8 cellular contexts compared by ENCODE assay signal in the genomic region with DNA sequence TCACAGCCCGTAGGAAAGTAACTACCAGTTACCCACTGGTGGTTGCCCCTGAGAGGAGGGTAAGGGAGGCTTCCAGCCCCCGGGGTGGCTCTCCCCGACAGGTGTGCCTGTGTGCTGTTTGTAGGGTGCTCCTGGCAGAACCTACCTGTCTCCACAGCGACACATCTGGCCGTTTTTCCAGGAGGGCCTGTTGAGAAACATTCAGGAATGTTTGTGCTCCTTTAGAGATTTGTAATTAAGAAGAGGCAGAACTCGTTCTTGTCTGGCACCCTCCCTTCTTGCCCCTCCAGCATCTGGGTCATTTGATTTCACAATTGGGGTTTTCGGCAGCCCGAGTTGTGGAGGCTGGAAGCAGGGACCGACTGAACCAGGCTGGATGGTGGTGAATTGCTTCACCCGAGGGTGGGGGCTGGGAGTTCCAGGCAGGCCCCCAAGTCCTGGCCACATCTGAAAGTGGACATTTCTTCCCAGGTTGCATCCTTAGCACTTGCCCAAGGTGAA.
A peak's percentile ranks its signal among the peaks of the same experiment; 100 is the strongest.
DNase-seq lines count a peak whose midpoint lies in the region; ATAC-seq, FAIRE-seq and TF ChIP-seq lines count a peak whose summit lies in the region.

No MANE protein-coding gene starts in this region.

- peaks cover 11 to 20% of the 10 kb centered on the region in 2 donors for H3K4me1 ChIP-seq in left lung

- no peaks in the 10 kb centered on the region for H3K9me3 ChIP-seq in left lung

- TF ChIP-seq CTCF in bronchial epithelial cell (IDR thresholded peaks at IDR 0.05; ENCODE audit: insufficient read depth, low read length, severe bottlenecking), result peak; percentile 78
- no peak for TF ChIP-seq CTCF in left lung (IDR thresholded peaks at IDR 0.05)

- intact Hi-C loops in Right ventricle myocardium inferior (cut with DNase I), result no loop called here
- intact Hi-C loops in cardiac septum (cut with DNase I), result no loop called here
- intact Hi-C loops in left lung (cut with DNase I), result no loop called here

- peak; percentile 67 for ATAC-seq in Right ventricle myocardium inferior
- ATAC-seq in left lung, result peak; percentile 76

- DNase-seq in Right ventricle myocardium inferior (ENCODE audit: missing footprints) (no peak), cardiac septum (ENCODE audit: low spot score) (no peak), bronchial epithelial cell (ENCODE audit: low read depth) (peak; percentile 92), left lung (peak in 1 of 2 donors; percentile 58), ureter (ENCODE audit: low spot score) (peak; percentile 73), NCI-H2107 (lab: John Stamatoyannopoulos, UW) (no peak), hepatic stellate cell (ENCODE audit: low spot score) (no peak), DMS53 treated with DMSO at 0.1 percent for 48 hours (lab: John Stamatoyannopoulos, UW; ENCODE audit: unreplicated experiment) (no peak)

- no peak for FAIRE-seq in bronchial epithelial cell (lab: Jason Lieb, UNC)

- H3K27ac ChIP-seq in left lung, result peak overlapping the region in 1 of 2 donors; percentile 34

- H3K27me3 ChIP-seq in bronchial epithelial cell (ENCODE audit: control insufficient read depth, insufficient read depth, low read length), result no peaks in the 10 kb centered on the region
- no peaks in the 10 kb centered on the region for H3K27me3 ChIP-seq in left lung

- no peaks in the 10 kb centered on the region for H3K36me3 ChIP-seq in bronchial epithelial cell (ENCODE audit: control insufficient read depth, insufficient read depth, low read length)
- no peaks in the 10 kb centered on the region for H3K36me3 ChIP-seq in left lung

- H3K4me3 ChIP-seq in bronchial epithelial cell (ENCODE audit: low read depth, low read length) (no peak overlapping the region), left lung (no peak overlapping the region)

Comparison
In these comparisons a context has a peak if more than half of its experiments do, and no peak if none do; other contexts are left out.
1. DNase-seq: peak in bronchial epithelial cell (single experiment) and ureter (single experiment); none in Right ventricle myocardium inferior (single experiment), cardiac septum (single experiment), NCI-H2107 (single experiment), hepatic stellate cell (single experiment) and DMS53 treated with DMSO at 0.1 percent for 48 hours (single experiment).